In genomic region chr10:31467791-31468535, GRCh38 we compare ENCODE assay signal across 11 cellular contexts.
A peak's percentile ranks its signal among the peaks of the same experiment; 100 is the strongest.
DNase-seq lines count a peak whose midpoint lies in the region; ATAC-seq, FAIRE-seq and TF ChIP-seq lines count a peak whose summit lies in the region.
"Had no signal": no experiment of that assay in that cellular context is flagged by ENCODE, and none has a peak within 500 bp of the region (broad histone marks: within the 10 kb centered on the region; RNA-seq: fewer than 3 reads in every experiment).

No MANE protein-coding gene starts in this region.

- H3K4me1 ChIP-seq in BE2C (no peaks in the 10 kb centered on the region), HCT116 (ENCODE audit: control insufficient read depth in 1 of 2, insufficient read depth in 2 of 2, low read length in 2 of 2) (no peaks in the 10 kb centered on the region), GM12878 (ENCODE audit: control insufficient read depth, insufficient read depth, low read length) (no peaks in the 10 kb centered on the region)
- H3K4me1 ChIP-seq in naive thymus-derived CD4-positive, alpha-beta T cell (ENCODE audit: control insufficient read depth in 2 of 2, insufficient read depth in 2 of 2, low read length in 2 of 2): no peaks in the 10 kb centered on the region

- H2AFZ ChIP-seq in HCT116 (ENCODE audit: low read depth, low read length, poor library complexity, severe bottlenecking): no peak overlapping the region
- H2AFZ ChIP-seq in GM12878 (ENCODE audit: control insufficient read depth, low read depth, low read length): no peak overlapping the region

- peak overlapping the region in 1 of 9 donors; percentile 55 for H3K27ac Mint-ChIP-seq in naive thymus-derived CD4-positive, alpha-beta T cell

- no peak for TF ChIP-seq EP300 in GM12878 (IDR thresholded peaks at IDR 0.05; ENCODE audit: borderline replicate concordance in 1 of 2, control insufficient read depth in 1 of 2, low read depth in 2 of 2, low read length in 2 of 2)

- intact Hi-C loops in HCT116 (cut with micrococcal nuclease) (loop anchor here (5.0 to 10.0 kb wide), 2 partner anchors 716 to 743 kb away; no protein-coding TSS in a partner anchor), GM12878 (cut with micrococcal nuclease; ENCODE audit: unreplicated experiment) (no loop called here), left colon (cut with DNase I, micrococcal nuclease) (no loop called here)
- intact Hi-C loops in naive thymus-derived CD4-positive, alpha-beta T cell (cut with micrococcal nuclease): no loop called here

- DNase-seq in BE2C: peak; percentile 9
- peak; percentile 57 for DNase-seq in HCT116 (ENCODE audit: low read depth, low spot score)
- DNase-seq in GM12878 (ENCODE audit: low read depth, low spot score): no peak
- peak; percentile 11 to 26 for DNase-seq in left colon
- no peak for DNase-seq in COR-L47 (lab: John Stamatoyannopoulos, UW)
- DNase-seq in naive thymus-derived CD4-positive, alpha-beta T cell: no peak
- no peak for DNase-seq in GDM1 (lab: John Stamatoyannopoulos, UW)
- DNase-seq: activated effector memory CD4-positive, alpha-beta T cell treated with Interleukin-2 at 50 U/mL for 16 hours; NCI-H1105 treated with DMSO at 0.1 percent for 48 hours had no signal

- H3K4me2 ChIP-seq in HCT116 (ENCODE audit: low read length) (no peak overlapping the region), GM12878 (ENCODE audit: control insufficient read depth, insufficient read depth) (no peak overlapping the region)

- TF ChIP-seq CTCF in BE2C (IDR thresholded peaks at IDR 0.05; ENCODE audit: low read depth, low read length) (peak; percentile 54), HCT116 (IDR thresholded peaks at IDR 0.05 in 2 of 3, conservative IDR thresholded peaks at IDR 0.05 in 1 of 3; ENCODE audit: borderline replicate concordance in 1 of 3, insufficient read depth in 1 of 3, low read depth in 2 of 3, low read length in 2 of 3) (peak; percentile 84 to 94 (median 86)), GM12878 (IDR thresholded peaks at IDR 0.05 in 2 of 3, conservative IDR thresholded peaks at IDR 0.05 in 1 of 3; ENCODE audit: control insufficient read depth in 2 of 3, extremely low read depth in 1 of 3, insufficient read depth in 1 of 3, low read depth in 3 of 3, low read length in 3 of 3) (peak in 1 of 3 experiments; percentile 38; a peak in 3 of 6 replicates)

- RAD21 ChIA-PET in HCT116 (lab: Charles Lee; ENCODE audit: low non-redundant PET in 1 of 2, low total read pairs in 2 of 2, uncharacterized antibody in 2 of 2, unreplicated experiment in 2 of 2) (interaction anchor here in 1 of 2 experiments (1.7 kb wide), 1 partner anchor 384 kb away, joined by 4 read pairs; no protein-coding TSS in a partner anchor), GM12878 (lab: Charles Lee; ENCODE audit: unreplicated experiment) (interaction anchor here (0.9 kb wide), 1 partner anchor 23 kb away, joined by 3 read pairs; no protein-coding TSS in a partner anchor)

- H3K9me3 ChIP-seq in BE2C (no peaks in the 10 kb centered on the region), HCT116 (ENCODE audit: control insufficient read depth in 1 of 2, insufficient read depth in 1 of 2, low read depth in 1 of 2, low read length in 2 of 2) (peaks cover 0 to 6% of the 10 kb centered on the region in 2 experiments; a peak in 1 of 4 replicates), GM12878 (replicated peaks; ENCODE audit: control insufficient read depth, insufficient read depth, low read length) (peaks cover 26% of the 10 kb centered on the region)
- peaks cover 0 to 16% (median 6%) of the 10 kb centered on the region in 3 experiments for H3K9me3 ChIP-seq in naive thymus-derived CD4-positive, alpha-beta T cell (ENCODE audit: control insufficient read depth in 2 of 3, low read length in 3 of 3)

- H3K36me3 ChIP-seq in BE2C (peaks cover 34% of the 10 kb centered on the region), HCT116 (ENCODE audit: control insufficient read depth in 1 of 2, insufficient read depth in 2 of 2, low read length in 2 of 2) (no peaks in the 10 kb centered on the region), GM12878 (ENCODE audit: control insufficient read depth in 2 of 2, insufficient read depth in 2 of 2, low read length in 1 of 2) (peaks cover 8 to 13% of the 10 kb centered on the region in 2 experiments; a peak in 3 of 4 replicates)
- H3K36me3 ChIP-seq in naive thymus-derived CD4-positive, alpha-beta T cell (ENCODE audit: control insufficient read depth in 2 of 3, insufficient read depth in 3 of 3, low read length in 3 of 3): peaks cover 0 to 48% (median 0%) of the 10 kb centered on the region in 3 experiments

- peaks cover 39 to 56% (median 56%) of the 10 kb centered on the region in 5 donors for H3K36me3 Mint-ChIP-seq in naive thymus-derived CD4-positive, alpha-beta T cell

- POLR2A ChIA-PET in HCT116 (lab: Charles Lee) (no interaction called here), GM12878 (lab: Charles Lee) (no interaction called here)
- POLR2A ChIA-PET in naive thymus-derived CD4-positive, alpha-beta T cell (lab: Charles Lee): interaction anchor here (0.7 kb wide), 1 partner anchor 49 kb away, joined by 3 read pairs; no protein-coding TSS in a partner anchor

- peak overlapping the region in 1 of 10 donors; percentile 41 for H3K4me3 Mint-ChIP-seq in naive thymus-derived CD4-positive, alpha-beta T cell

- SMC1A ChIA-PET in GM12878 (lab: Charles Lee; ENCODE audit: uncharacterized antibody, unreplicated experiment): no interaction called here

- no peaks in the 10 kb centered on the region for H3K79me2 ChIP-seq in HCT116 (ENCODE audit: insufficient read depth, low read length)
- no peaks in the 10 kb centered on the region; the same call in 1 of the 2 replicates for H3K79me2 ChIP-seq in GM12878 (ENCODE audit: control insufficient read depth, insufficient read depth, low read length)

- BruUV-seq in HCT116 (replicated peaks; lab: Mats Ljungman, UMichigan) (no TSS peak), GM12878 (replicated peaks; lab: Mats Ljungman, UMichigan) (no TSS peak)

- H3K9ac ChIP-seq in HCT116 (ENCODE audit: low read length): no peak overlapping the region
- no peak overlapping the region for H3K9ac ChIP-seq in GM12878 (ENCODE audit: control insufficient read depth, insufficient read depth, low read length)

- ATAC-seq in HCT116: peak; percentile 99
- peak; percentile 62 for ATAC-seq in GM12878
- ATAC-seq in left colon: peak; percentile 77
- ATAC-seq in naive thymus-derived CD4-positive, alpha-beta T cell: no peak
- no peak for ATAC-seq in GM21423 (IDR thresholded peaks at IDR 0.05; ENCODE audit: unreplicated experiment)
- ATAC-seq: naive thymus-derived CD8-positive, alpha-beta T cell had no signal

- peaks cover 0 to 14% (median 0%) of the 10 kb centered on the region in 7 donors for H3K4me1 Mint-ChIP-seq in naive thymus-derived CD4-positive, alpha-beta T cell

- H3K27ac ChIP-seq in HCT116 (ENCODE audit: low read depth, low read length) (no peak overlapping the region), GM12878 (ENCODE audit: control insufficient read depth, insufficient read depth) (no peak overlapping the region)
- H3K27ac ChIP-seq in naive thymus-derived CD4-positive, alpha-beta T cell (ENCODE audit: low read depth, low read length): no peak overlapping the region

- H3K27me3 ChIP-seq in BE2C (no peaks in the 10 kb centered on the region), HCT116 (ENCODE audit: insufficient read depth, low read length) (no peaks in the 10 kb centered on the region), GM12878 (replicated peaks in 1 of 2; ENCODE audit: control insufficient read depth in 2 of 2, insufficient read depth in 2 of 2, low read length in 1 of 2) (no peaks in the 10 kb centered on the region)
- H3K27me3 ChIP-seq in naive thymus-derived CD4-positive, alpha-beta T cell (ENCODE audit: control insufficient read depth in 2 of 2, insufficient read depth in 2 of 2, low read length in 2 of 2): no peaks in the 10 kb centered on the region

- H4K20me1 ChIP-seq in HCT116 (ENCODE audit: insufficient read depth): no peaks in the 10 kb centered on the region
- no peaks in the 10 kb centered on the region for H4K20me1 ChIP-seq in GM12878 (ENCODE audit: control insufficient read depth, insufficient read depth)

- no peak for FAIRE-seq in GM12878 (lab: Jason Lieb, UNC)

- no peaks in the 10 kb centered on the region for H3K9me2 ChIP-seq in HCT116 (ENCODE audit: insufficient read depth)

- no peak for TF ChIP-seq POLR2A in HCT116 (IDR thresholded peaks at IDR 0.05; ENCODE audit: borderline replicate concordance, extremely low read depth, insufficient read depth, insufficient read length)
- TF ChIP-seq POLR2A in GM12878 (IDR thresholded peaks at IDR 0.05; ENCODE audit: low read depth, low read length): no peak

- peak; percentile 88 for TF ChIP-seq RAD21 in HCT116 (IDR thresholded peaks at IDR 0.05; ENCODE audit: low read depth)
- peak; percentile 43 for TF ChIP-seq RAD21 in GM12878 (IDR thresholded peaks at IDR 0.05; ENCODE audit: insufficient read depth, low read depth, low read length)

- H3K4me3 ChIP-seq in BE2C (ENCODE audit: low read depth, low read length): no peak overlapping the region
- H3K4me3 ChIP-seq in HCT116 (replicated peaks in 1 of 2; ENCODE audit: low read depth in 1 of 2, low read length in 2 of 2): no peak overlapping the region
- H3K4me3 ChIP-seq in GM12878: no peak overlapping the region
- no peak overlapping the region for H3K4me3 ChIP-seq in naive thymus-derived CD4-positive, alpha-beta T cell (ENCODE audit: low read length)

- CTCF ChIA-PET in HCT116 (lab: Charles Lee) (interaction anchor here (0.5 to 2.1 kb wide), 9 partner anchors 8 to 716 kb away, joined by 3 to 13 read pairs (median 4); partner anchors contain the start of gene ZNF438), GM12878 (lab: Yijun Ruan, JAX) (interaction anchor here (1.1 to 1.2 kb wide), 2 partner anchors 12 to 151 kb away, joined by 3 read pairs; no protein-coding TSS in a partner anchor)
- CTCF ChIA-PET in naive thymus-derived CD4-positive, alpha-beta T cell (lab: Charles Lee): no interaction called here

- H3K9me3 Mint-ChIP-seq in naive thymus-derived CD4-positive, alpha-beta T cell: peaks cover 3 to 41% (median 28%) of the 10 kb centered on the region in 11 donors

- in situ Hi-C loops in GM12878 (cut with MboI): no loop called here

- 79% methylated on average over 4 of the region's 4 CpGs for WGBS in GM12878 (ENCODE audit: insufficient coverage, insufficient replicate concordance, low lambda C conversion rate, missing lambda C conversion rate)

- H3K27me3 Mint-ChIP-seq in naive thymus-derived CD4-positive, alpha-beta T cell: no peaks in the 10 kb centered on the region
- H3K27me3 Mint-ChIP-seq: naive thymus-derived CD8-positive, alpha-beta T cell had no signal

TF ChIP-seq in HCT116, 20 proteins besides CTCF, POLR2A, EP300 and RAD21 (continues in another document):
- TF ChIP-seq EZH2 (IDR thresholded peaks at IDR 0.05): no peak
- TF ChIP-seq CBX3 (IDR thresholded peaks at IDR 0.05; ENCODE audit: low read depth): no peak; the same call in 1 of the 2 replicates
- no peak for TF ChIP-seq POLR2AphosphoS5 (IDR thresholded peaks at IDR 0.05; ENCODE audit: low read depth, low read length)
- no peak for TF ChIP-seq EZH2phosphoT487 (IDR thresholded peaks at IDR 0.05; ENCODE audit: borderline replicate concordance)

TF ChIP-seq in GM12878, 131 proteins besides CTCF, POLR2A, EP300 and RAD21:
- TF ChIP-seq SMC3 (IDR thresholded peaks at IDR 0.05; ENCODE audit: borderline replicate concordance, low read length): peak; percentile 22; the same call in 1 of the 2 replicates
- no peak for TF ChIP-seq NRF1 (conservative IDR thresholded peaks at IDR 0.05; ENCODE audit: low read depth, low read length)

Comparison
In these comparisons a context has a peak if more than half of its experiments do, and no peak if none do; other contexts are left out.
1. DNase-seq: peak in BE2C (single experiment), HCT116 (single experiment) and left colon (2 of 2); none in GM12878 (single experiment), COR-L47 (single experiment), naive thymus-derived CD4-positive, alpha-beta T cell (0 of 9) and GDM1 (single experiment).
2. ATAC-seq: peak in HCT116 (single experiment), GM12878 (single experiment) and left colon (single experiment); none in naive thymus-derived CD4-positive, alpha-beta T cell (single experiment) and GM21423 (single experiment).